ENCODE assay signal across 8 cellular contexts in genomic region chr15:40696228-40696627, GRCh38. TPM values are rescaled to one million over a fixed set of nuclear protein-coding genes. Genes with fewer than 3 reads are reported as not detected.
DNase-seq lines count a peak whose midpoint lies in the region; ATAC-seq and TF ChIP-seq lines count a peak whose summit lies in the region.

No MANE protein-coding gene starts in this region.

- H3K4me3 Mint-ChIP-seq in glutamatergic neuron (ENCODE audit: unreplicated experiment) = peak overlapping the region; percentile 96

- H3K27ac Mint-ChIP-seq in glutamatergic neuron (ENCODE audit: unreplicated experiment) = no peak overlapping the region

- peaks cover 4% of the 10 kb centered on the region for H3K9me3 Mint-ChIP-seq in glutamatergic neuron (ENCODE audit: unreplicated experiment)

- no peak for DNase-seq in glutamatergic neuron
- DNase-seq in NCI-H774 (lab: John Stamatoyannopoulos, UW) = no peak
- no peak for DNase-seq in activated CD4-positive, alpha-beta T cell treated with anti-CD3 and anti-CD28 coated beads for 4 hours

- H3K27me3 Mint-ChIP-seq in glutamatergic neuron (ENCODE audit: unreplicated experiment) = peaks cover 4% of the 10 kb centered on the region

- TF ChIP-seq CTCF in 22Rv1 (IDR thresholded peaks at IDR 0.05) (no peak), GM12875 (IDR thresholded peaks at IDR 0.05; ENCODE audit: borderline replicate concordance, insufficient read depth, low read depth, low read length) (no peak), WI38 (IDR thresholded peaks at IDR 0.05; ENCODE audit: low read depth, low read length) (no peak), glutamatergic neuron (IDR thresholded peaks at IDR 0.05; ENCODE audit: partially characterized antibody, unreplicated experiment) (no peak)

- H3K27ac ChIP-seq in 22Rv1 = peak overlapping the region; percentile 98

- H3K36me3 Mint-ChIP-seq in glutamatergic neuron (ENCODE audit: unreplicated experiment) = no peaks in the 10 kb centered on the region

- H3K4me3 ChIP-seq in GM12875 (ENCODE audit: low read depth, low read length) (peak overlapping the region; percentile 90), WI38 (ENCODE audit: low read depth, low read length) (peak overlapping the region; percentile 67)

- peaks cover 2% of the 10 kb centered on the region for H3K4me1 Mint-ChIP-seq in glutamatergic neuron (ENCODE audit: low read depth, unreplicated experiment)

- ATAC-seq in GM21360 (IDR thresholded peaks at IDR 0.05; ENCODE audit: unreplicated experiment) (no peak), HG02981 (IDR thresholded peaks at IDR 0.05; ENCODE audit: unreplicated experiment) (no peak)

RNA-seq across cellular contexts. Expression of gene RAD51, which starts 1.3 kb away (rescaled TPM):
- 5.0 TPM for total RNA-seq in glutamatergic neuron (ENCODE audit: unreplicated experiment)

RNA-seq across cellular contexts. Expression of gene RMDN3, which starts 58.8 kb away (rescaled TPM):
- 37.1 TPM for total RNA-seq in glutamatergic neuron (ENCODE audit: unreplicated experiment)
